Comparison of ENCODE assay signal across 20 cellular contexts in genomic region chr14:96532632-96533031, GRCh38. TPM values are rescaled to one million over a fixed set of nuclear protein-coding genes. Genes with fewer than 3 reads are reported as not detected.
A peak's percentile ranks its signal among the peaks of the same experiment; 100 is the strongest.
DNase-seq lines count a peak whose midpoint lies in the region; ATAC-seq and TF ChIP-seq lines count a peak whose summit lies in the region.
"Had no signal": no experiment of that assay in that cellular context is flagged by ENCODE, and none has a peak within 500 bp of the region (broad histone marks: within the 10 kb centered on the region; RNA-seq: fewer than 3 reads in every experiment).

No MANE protein-coding gene starts in this region.

- ATAC-seq in activated naive CD8-positive, alpha-beta T cell treated with anti-CD3 and anti-CD28 coated beads, Interleukin-2, amount 10 ng/mL, durations not matched to agents 7 days and 5 days (ENCODE audit: low read depth): no peak
- no peak for ATAC-seq in activated naive CD8-positive, alpha-beta T cell treated with anti-CD3 and anti-CD28 coated beads, Interleukin-2, amount 50 U/mL, for 24 hours
- peak; percentile 49 to 82 (median 74) for ATAC-seq in right lobe of liver
- ATAC-seq: GM23338, HCT116 had no signal

- TF ChIP-seq POLR2A in right lobe of liver (IDR thresholded peaks at IDR 0.05) (no peak), stomach (IDR thresholded peaks at IDR 0.05) (no peak)

- H3K4me1 Mint-ChIP-seq in activated naive CD8-positive, alpha-beta T cell treated with anti-CD3 and anti-CD28 coated beads, Interleukin-2, amount 10 ng/mL, durations not matched to agents 7 days and 5 days: peaks cover 2% of the 10 kb centered on the region
- peaks cover 5% of the 10 kb centered on the region for H3K4me1 Mint-ChIP-seq in activated naive CD8-positive, alpha-beta T cell treated with anti-CD3 and anti-CD28 coated beads, Interleukin-2, amount 50 U/mL, for 24 hours
- H3K4me1 Mint-ChIP-seq: H9 had no signal

- no peak overlapping the region for H3K4me3 ChIP-seq in SK-N-MC
- no peak overlapping the region for H3K4me3 ChIP-seq in right lobe of liver
- H3K4me3 ChIP-seq in stomach: no peak overlapping the region
- H3K4me3 ChIP-seq: GM23338 had no signal

- peaks cover 22% of the 10 kb centered on the region for H3K36me3 Mint-ChIP-seq in activated naive CD8-positive, alpha-beta T cell treated with anti-CD3 and anti-CD28 coated beads, Interleukin-2, amount 10 ng/mL, durations not matched to agents 7 days and 5 days
- H3K36me3 Mint-ChIP-seq in activated naive CD8-positive, alpha-beta T cell treated with anti-CD3 and anti-CD28 coated beads, Interleukin-2, amount 50 U/mL, for 24 hours (ENCODE audit: low read depth): peaks cover 50% of the 10 kb centered on the region

- no peak for TF ChIP-seq EP300 in stomach (IDR thresholded peaks at IDR 0.05)

- H3K4me3 Mint-ChIP-seq in activated naive CD8-positive, alpha-beta T cell treated with anti-CD3 and anti-CD28 coated beads, Interleukin-2, amount 10 ng/mL, durations not matched to agents 7 days and 5 days: no peak overlapping the region
- no peak overlapping the region for H3K4me3 Mint-ChIP-seq in activated naive CD8-positive, alpha-beta T cell treated with anti-CD3 and anti-CD28 coated beads, Interleukin-2, amount 50 U/mL, for 24 hours
- H3K4me3 Mint-ChIP-seq: CD4-positive, alpha-beta memory T cell; GM23338; H9; HFFc6 had no signal

- H3K27me3 ChIP-seq in right lobe of liver (no peaks in the 10 kb centered on the region), stomach (no peaks in the 10 kb centered on the region)

- H3K27ac ChIP-seq in SK-N-MC: peak overlapping the region; percentile 35; the same call in 1 of the 2 replicates
- peak overlapping the region in 2 of 3 donors; percentile 43 to 44 for H3K27ac ChIP-seq in right lobe of liver
- H3K27ac ChIP-seq in stomach: no peak overlapping the region
- H3K27ac ChIP-seq: 22Rv1 had no signal

- peak overlapping the region; percentile 51 for H3K27ac Mint-ChIP-seq in activated naive CD8-positive, alpha-beta T cell treated with anti-CD3 and anti-CD28 coated beads, Interleukin-2, amount 10 ng/mL, durations not matched to agents 7 days and 5 days
- H3K27ac Mint-ChIP-seq in activated naive CD8-positive, alpha-beta T cell treated with anti-CD3 and anti-CD28 coated beads, Interleukin-2, amount 50 U/mL, for 24 hours: no peak overlapping the region
- H3K27ac Mint-ChIP-seq: GM23338, H9, HFFc6 had no signal

- POLR2A ChIA-PET in activated naive CD8-positive, alpha-beta T cell treated with anti-CD3 and anti-CD28 coated beads, Interleukin-2, amount 10 ng/mL, durations not matched to agents 7 days and 5 days (lab: Charles Lee): no interaction called here

- H3K4me1 ChIP-seq in right lobe of liver: peaks cover 0 to 24% (median 0%) of the 10 kb centered on the region in 4 donors
- H3K4me1 ChIP-seq in stomach: peaks cover 0 to under 1% (median 0%) of the 10 kb centered on the region in 4 donors

- DNase-seq in activated naive CD8-positive, alpha-beta T cell treated with anti-CD3 and anti-CD28 coated beads, Interleukin-2, amount 10 ng/mL, durations not matched to agents 7 days and 5 days: no peak
- DNase-seq in activated naive CD8-positive, alpha-beta T cell treated with anti-CD3 and anti-CD28 coated beads, Interleukin-2, amount 50 U/mL, for 24 hours: no peak
- no peak for DNase-seq in SK-N-MC (ENCODE audit: low read depth, low spot score)
- DNase-seq in right lobe of liver: no peak
- DNase-seq in kidney glomerular epithelial cell (lab: John Stamatoyannopoulos, UW): no peak
- DNase-seq in stomach: no peak
- DNase-seq in stimulated activated naive CD4-positive, alpha-beta T cell (lab: John Stamatoyannopoulos, UW): no peak
- DNase-seq: AML-193; C1 segment of cervical spinal cord; Calu3; CD4-positive, alpha-beta memory T cell; COR-L47; DMS53; DMS79 treated with DMSO at 0.1 percent for 48 hours; GF-D8; H9; HFFc6 had no signal

- H3K36me3 ChIP-seq in SK-N-MC (ENCODE audit: insufficient read depth, low read length) (peaks cover 87% of the 10 kb centered on the region), right lobe of liver (peaks cover 0 to 28% (median 5%) of the 10 kb centered on the region in 4 donors), stomach (peaks cover 24 to 95% (median 77%) of the 10 kb centered on the region in 4 donors)

- TF ChIP-seq CTCF in right lobe of liver (IDR thresholded peaks at IDR 0.05) (no peak), stomach (IDR thresholded peaks at IDR 0.05) (no peak)

- H3K9me3 ChIP-seq in SK-N-MC (ENCODE audit: low read depth, low read length) (no peaks in the 10 kb centered on the region), right lobe of liver (no peaks in the 10 kb centered on the region), stomach (no peaks in the 10 kb centered on the region)

- H3K9me3 Mint-ChIP-seq in activated naive CD8-positive, alpha-beta T cell treated with anti-CD3 and anti-CD28 coated beads, Interleukin-2, amount 10 ng/mL, durations not matched to agents 7 days and 5 days: no peaks in the 10 kb centered on the region
- H3K9me3 Mint-ChIP-seq in activated naive CD8-positive, alpha-beta T cell treated with anti-CD3 and anti-CD28 coated beads, Interleukin-2, amount 50 U/mL, for 24 hours: no peaks in the 10 kb centered on the region
- H3K9me3 Mint-ChIP-seq: CD4-positive, alpha-beta memory T cell; GM23338; H9; HFFc6 had no signal

- intact Hi-C loops in right lobe of liver (cut with DNase I): no loop called here
- intact Hi-C loops in stomach (cut with DNase I; ENCODE audit: low total_unique reads): no loop called here

- H3K9ac ChIP-seq in SK-N-MC (ENCODE audit: insufficient read length): no peak overlapping the region

- H3K27me3 Mint-ChIP-seq in activated naive CD8-positive, alpha-beta T cell treated with anti-CD3 and anti-CD28 coated beads, Interleukin-2, amount 10 ng/mL, durations not matched to agents 7 days and 5 days: no peaks in the 10 kb centered on the region
- H3K27me3 Mint-ChIP-seq in activated naive CD8-positive, alpha-beta T cell treated with anti-CD3 and anti-CD28 coated beads, Interleukin-2, amount 50 U/mL, for 24 hours: no peaks in the 10 kb centered on the region
- H3K27me3 Mint-ChIP-seq: CD4-positive, alpha-beta memory T cell had no signal

RNA-seq across cellular contexts. Expression of gene PAPOLA, which starts 30.4 kb away (rescaled TPM):
- 100 to 1,000 TPM; 168 to 175 TPM for total RNA-seq in activated naive CD8-positive, alpha-beta T cell treated with anti-CD3 and anti-CD28 coated beads, Interleukin-2, amount 10 ng/mL, durations not matched to agents 7 days and 5 days
- total RNA-seq in right lobe of liver (100 to 1,000 TPM in 1 of 6 experiments, 10 to 100 TPM in 5; 68.0 to 102 (median 88.1) TPM), stomach (100 to 1,000 TPM in 4 of 5 donors, 10 to 100 TPM in 1; 85.2 to 317 (median 170) TPM)
- 100 to 1,000 TPM in 1 of 3 donors, 10 to 100 TPM in 2; 60.9 to 101 (median 65.2) TPM for polyA plus RNA-seq in stomach

Comparison
In these comparisons a context has a peak if more than half of its experiments do, and no peak if none do; other contexts are left out.
1. ATAC-seq: peak in right lobe of liver (4 of 4); none in activated naive CD8-positive, alpha-beta T cell treated with anti-CD3 and anti-CD28 coated beads, Interleukin-2, amount 10 ng/mL, durations not matched to agents 7 days and 5 days (single experiment) and activated naive CD8-positive, alpha-beta T cell treated with anti-CD3 and anti-CD28 coated beads, Interleukin-2, amount 50 U/mL, for 24 hours (single experiment).
2. H3K27ac ChIP-seq: peak in SK-N-MC (single experiment) and right lobe of liver (2 of 3); none in stomach (0 of 5).